Comparison of ENCODE assay signal across 38 cellular contexts in genomic region chr7:44341399-44341798, GRCh38. TPM values are rescaled to one million over a fixed set of nuclear protein-coding genes. Genes with fewer than 3 reads are reported as not detected.
A peak's percentile ranks its signal among the peaks of the same experiment; 100 is the strongest.
DNase-seq lines count a peak whose midpoint lies in the region; ATAC-seq, FAIRE-seq and TF ChIP-seq lines count a peak whose summit lies in the region.
"Had no signal": no experiment of that assay in that cellular context is flagged by ENCODE, and none has a peak within 500 bp of the region (broad histone marks: within the 10 kb centered on the region; RNA-seq: fewer than 3 reads in every experiment).

No MANE protein-coding gene starts in this region.

- no peaks in the 10 kb centered on the region for H3K79me1 ChIP-seq in IMR-90 (ENCODE audit: low read depth in 1 of 2, low read length in 2 of 2)

- H3K4ac ChIP-seq in IMR-90 (ENCODE audit: low read depth, low read length) = no peak overlapping the region

- H3K4me2 ChIP-seq in HepG2 (ENCODE audit: low read depth, low read length) (no peak overlapping the region), IMR-90 (ENCODE audit: low read depth, low read length) (no peak overlapping the region), K562 (ENCODE audit: insufficient read depth, low read length) (no peak overlapping the region)
- H3K4me2 ChIP-seq: A549; BLaER1; BLaER1 treated with 17β-estradiol and CSF1 and Interleukin-3, amounts not matched to agents 10 nM and 100 nM had no signal

- H3K9me3 ChIP-seq in HepG2 (ENCODE audit: low read length) (no peaks in the 10 kb centered on the region), right lobe of liver (no peaks in the 10 kb centered on the region), HEK293 (ENCODE audit: control insufficient read depth, insufficient read depth, low read depth, low read length) (no peaks in the 10 kb centered on the region), IMR-90 (ENCODE audit: control insufficient read depth, insufficient read depth, low read length) (peaks cover 7% of the 10 kb centered on the region), K562 (replicated peaks; ENCODE audit: control insufficient read depth, insufficient read depth, low read depth, low read length) (peaks cover 3% of the 10 kb centered on the region; the same call in 1 of the 2 replicates)
- H3K9me3 ChIP-seq: BE2C had no signal

- H3K79me2 ChIP-seq in HepG2 (ENCODE audit: insufficient read depth, low read length) = no peaks in the 10 kb centered on the region
- no peaks in the 10 kb centered on the region for H3K79me2 ChIP-seq in K562 (ENCODE audit: control insufficient read depth, insufficient read depth, low read length)

- H4K8ac ChIP-seq in IMR-90 (ENCODE audit: low read depth in 2 of 2, low read length in 2 of 2) = no peak overlapping the region

- H2AFZ ChIP-seq in HepG2 (ENCODE audit: low read length) (no peak overlapping the region), IMR-90 (replicated peaks; ENCODE audit: low read length, poor library complexity) (no peak overlapping the region), K562 (ENCODE audit: low read depth, low read length) (no peak overlapping the region)

- no peak overlapping the region for H2BK20ac ChIP-seq in IMR-90 (ENCODE audit: low read depth, low read length)

- H4K5ac ChIP-seq in IMR-90 (ENCODE audit: low read depth, low read length) = no peak overlapping the region

- no TSS peak for BruUV-seq in HepG2 (replicated peaks; lab: Mats Ljungman, UMichigan)
- no TSS peak for BruUV-seq in IMR-90 (replicated peaks; lab: Mats Ljungman, UMichigan)
- BruUV-seq in K562 (replicated peaks; lab: Mats Ljungman, UMichigan) = no TSS peak

- dilution Hi-C loops in IMR-90 (cut with HindIII; ENCODE audit: low sequenced_read_pairs, unreplicated experiment) = no loop called here

- no peak for TF ChIP-seq RAD21 in HepG2 (CRISPR knock-in tag; IDR thresholded peaks at IDR 0.05)
- no peak for TF ChIP-seq RAD21 in IMR-90 (IDR thresholded peaks at IDR 0.05; ENCODE audit: low read length)
- no peak for TF ChIP-seq RAD21 in K562 (CRISPR knock-in tag; conservative IDR thresholded peaks at IDR 0.05 in 1 of 2, IDR thresholded peaks at IDR 0.05 in 1 of 2)

- H3K36me3 ChIP-seq in HepG2 (replicated peaks in 1 of 2; ENCODE audit: control insufficient read depth in 1 of 2, insufficient read depth in 2 of 2, low read length in 2 of 2) (no peaks in the 10 kb centered on the region), right lobe of liver (no peaks in the 10 kb centered on the region), HEK293 (ENCODE audit: control insufficient read depth in 2 of 2, insufficient read depth in 1 of 2, low read length in 2 of 2) (no peaks in the 10 kb centered on the region), IMR-90 (ENCODE audit: control insufficient read depth, insufficient read depth, low read length) (no peaks in the 10 kb centered on the region), K562 (ENCODE audit: control insufficient read depth, insufficient read depth, low read length) (no peaks in the 10 kb centered on the region)
- H3K36me3 ChIP-seq: BE2C; BLaER1; BLaER1 treated with 17β-estradiol and CSF1 and Interleukin-3, amounts not matched to agents 10 nM and 100 nM had no signal

- H3K4me1 ChIP-seq in HepG2 (ENCODE audit: insufficient read depth, low read length) (no peaks in the 10 kb centered on the region), right lobe of liver (no peaks in the 10 kb centered on the region), HEK293 (ENCODE audit: control insufficient read depth, insufficient read depth, low read length) (no peaks in the 10 kb centered on the region), IMR-90 (ENCODE audit: control insufficient read depth, insufficient read depth, low read length) (no peaks in the 10 kb centered on the region), K562 (replicated peaks in 1 of 2; ENCODE audit: control insufficient read depth in 2 of 2, insufficient read depth in 2 of 2, low read length in 2 of 2) (no peaks in the 10 kb centered on the region)
- H3K4me1 ChIP-seq: A549, BE2C, BLaER1, Caco-2 had no signal

- no peak overlapping the region for H3K14ac ChIP-seq in IMR-90 (replicated peaks; ENCODE audit: low read depth, low read length)

- TF ChIP-seq EP300 in HepG2 (IDR thresholded peaks at IDR 0.05; ENCODE audit: low read depth in 2 of 2, low read length in 2 of 2) (no peak), HepG2 (CRISPR knock-in tag; IDR thresholded peaks at IDR 0.05; ENCODE audit: borderline replicate concordance) (no peak), K562 (IDR thresholded peaks at IDR 0.05; ENCODE audit: low read length) (no peak)

- no peak overlapping the region for H2AK9ac ChIP-seq in IMR-90 (replicated peaks; ENCODE audit: low read depth, low read length, poor library complexity)

- no peak overlapping the region for H2BK120ac ChIP-seq in IMR-90 (ENCODE audit: low read depth, low read length)

- CTCF ChIA-PET in HepG2 (lab: Yijun Ruan, JAX; ENCODE audit: low intra/inter-chr PET ratio, low total read pairs) (no interaction called here), HEK293 (lab: Yijun Ruan, JAX) (interaction anchor here (0.6 kb wide), 2 partner anchors 89 to 101 kb away, joined by 4 read pairs; no protein-coding TSS in a partner anchor), IMR-90 (lab: Yijun Ruan, JAX) (no interaction called here), K562 (lab: Yijun Ruan, JAX; ENCODE audit: low intra/inter-chr PET ratio) (no interaction called here)

- no peak overlapping the region for H3K23ac ChIP-seq in IMR-90 (ENCODE audit: low read depth, low read length)

- no peak overlapping the region for H4K91ac ChIP-seq in IMR-90 (ENCODE audit: insufficient read depth, low read depth, low read length)

- H3K27ac ChIP-seq in HepG2 (ENCODE audit: extremely low read length, insufficient read depth, low read length) (no peak overlapping the region), right lobe of liver (no peak overlapping the region), HEK293 (ENCODE audit: extremely low read depth, low read depth, low read length) (no peak overlapping the region), IMR-90 (ENCODE audit: insufficient read depth, low read length) (no peak overlapping the region), K562 (ENCODE audit: extremely low read depth, low read depth, low read length) (no peak overlapping the region)
- H3K27ac ChIP-seq: 22Rv1; A549; BLaER1; BLaER1 treated with 17β-estradiol and CSF1 and Interleukin-3, amounts not matched to agents 10 nM and 100 nM; C4-2B had no signal

- TF ChIP-seq CTCF in HepG2 (CRISPR knock-in tag; IDR thresholded peaks at IDR 0.05) (no peak), right lobe of liver (IDR thresholded peaks at IDR 0.05) (no peak), HEK293 (tag by site-specific recombination; IDR thresholded peaks at IDR 0.05) (no peak), IMR-90 (conservative IDR thresholded peaks at IDR 0.05; ENCODE audit: low read depth, low read length) (no peak), K562 (IDR thresholded peaks at IDR 0.05 in 2 of 3, conservative IDR thresholded peaks at IDR 0.05 in 1 of 3; ENCODE audit: insufficient read depth in 2 of 3, low read depth in 1 of 3, low read length in 3 of 3) (no peak)

- 11% methylated on average over 3 of the region's 3 CpGs for WGBS in HepG2 (ENCODE audit: low lambda C conversion rate)
- WGBS in right lobe of liver (ENCODE audit: insufficient coverage, low coverage, low lambda C conversion rate, missing lambda C conversion rate) = 74% methylated on average over 3 of the region's 3 CpGs
- 17% methylated on average over 1 of the region's 3 CpGs; no CpG with 5 or more reads in 1 of the 2 experiments for WGBS in IMR-90 (ENCODE audit: extremely low coverage in 2 of 2, insufficient read length in 1 of 2), 2 experiments
- WGBS in K562 (ENCODE audit: insufficient coverage, low coverage, missing lambda C conversion rate) = 2% methylated on average over 3 of the region's 3 CpGs

- H3K4me3 ChIP-seq in HepG2 (replicated peaks in 1 of 3; ENCODE audit: insufficient read depth in 1 of 3, low read depth in 2 of 3, low read length in 3 of 3) = no peak overlapping the region
- no peak overlapping the region for H3K4me3 ChIP-seq in right lobe of liver
- no peak overlapping the region for H3K4me3 ChIP-seq in HEK293 (ENCODE audit: low read depth, low read length)
- H3K4me3 ChIP-seq in IMR-90 (ENCODE audit: insufficient read depth, low read depth, low read length) = no peak overlapping the region
- H3K4me3 ChIP-seq in K562 = no peak overlapping the region
- H3K4me3 ChIP-seq: A549; BLaER1; BLaER1 treated with 17β-estradiol and CSF1 and Interleukin-3, amounts not matched to agents 10 nM and 100 nM had no signal

- H3K18ac ChIP-seq in IMR-90 (ENCODE audit: low read depth, low read length) = no peak overlapping the region

- in situ Hi-C loops in HepG2 (cut with HindIII; ENCODE audit: extremely low pct_ligation_motif_present, low pct_unique_long_range_greater_than_20kb) (no loop called here), IMR-90 (cut with MboI; ENCODE audit: low sequenced_read_pairs) (no loop called here), K562 (cut with MboI) (no loop called here)

- no peak overlapping the region for H2BK5ac ChIP-seq in IMR-90 (ENCODE audit: low read depth, low read length, poor library complexity, severe bottlenecking)

- H3K9me1 ChIP-seq in IMR-90 (ENCODE audit: insufficient read depth, low read length) = no peaks in the 10 kb centered on the region
- H3K9me1 ChIP-seq in K562 (ENCODE audit: control insufficient read depth, insufficient read depth, low read length) = no peaks in the 10 kb centered on the region

- FAIRE-seq in HepG2 (lab: Jason Lieb, UNC) = no peak
- FAIRE-seq in K562 (lab: Jason Lieb, UNC) = no peak
- FAIRE-seq: A204.1, A549, D721Med had no signal

- POLR2A ChIA-PET in HepG2 (lab: Yijun Ruan, JAX) = no interaction called here
- POLR2A ChIA-PET in HEK293 (lab: Yijun Ruan, JAX) = no interaction called here
- POLR2A ChIA-PET in IMR-90 (lab: Charles Lee; ENCODE audit: unreplicated experiment) = no interaction called here
- POLR2A ChIA-PET in K562 (lab: Yijun Ruan, JAX) = interaction anchor here (0.7 to 1.0 kb wide), 3 partner anchors 9 to 666 kb away, joined by 3 to 4 read pairs (median 3); no protein-coding TSS in a partner anchor

- H3K27me3 ChIP-seq in HepG2 (ENCODE audit: control insufficient read depth in 1 of 2, insufficient read depth in 2 of 2, low read length in 2 of 2) (peaks cover under 1 to 3% of the 10 kb centered on the region in 2 experiments; a peak in 3 of 5 replicates), right lobe of liver (no peaks in the 10 kb centered on the region), IMR-90 (ENCODE audit: control insufficient read depth, insufficient read depth, low read length) (peaks cover 22% of the 10 kb centered on the region), K562 (ENCODE audit: control insufficient read depth in 2 of 2, insufficient read depth in 2 of 2, low read length in 2 of 2) (peaks cover 5 to 6% of the 10 kb centered on the region in 2 experiments; a peak in 4 of 5 replicates)
- H3K27me3 ChIP-seq: BE2C; BLaER1; BLaER1 treated with 17β-estradiol and CSF1 and Interleukin-3, amounts not matched to agents 10 nM and 100 nM had no signal

- no peak overlapping the region for H3K9ac ChIP-seq in HepG2 (ENCODE audit: insufficient read depth, low read depth, low read length)
- no peak overlapping the region for H3K9ac ChIP-seq in IMR-90 (ENCODE audit: low read depth, low read length)
- H3K9ac ChIP-seq in K562 (ENCODE audit: insufficient read depth in 1 of 2, low read depth in 2 of 2, low read length in 2 of 2) = no peak overlapping the region
- H3K9ac ChIP-seq: BLaER1; BLaER1 treated with 17β-estradiol and CSF1 and Interleukin-3, amounts not matched to agents 10 nM and 100 nM had no signal

- H4K20me1 ChIP-seq in HepG2 (ENCODE audit: insufficient read depth, low read length) = no peaks in the 10 kb centered on the region
- no peaks in the 10 kb centered on the region for H4K20me1 ChIP-seq in IMR-90 (ENCODE audit: insufficient read depth, low read length)
- no peaks in the 10 kb centered on the region for H4K20me1 ChIP-seq in K562 (replicated peaks; ENCODE audit: control insufficient read depth, insufficient read depth, low read length)
- H4K20me1 ChIP-seq: BLaER1; BLaER1 treated with 17β-estradiol and CSF1 and Interleukin-3, amounts not matched to agents 10 nM and 100 nM had no signal

- intact Hi-C loops in HepG2 (cut with micrococcal nuclease; ENCODE audit: unreplicated experiment) = no loop called here
- intact Hi-C loops in right lobe of liver (cut with DNase I) = no loop called here
- intact Hi-C loops in IMR-90 (cut with micrococcal nuclease) = no loop called here
- intact Hi-C loops in K562 (cut with micrococcal nuclease) = no loop called here

- H2BK15ac ChIP-seq in IMR-90 (ENCODE audit: low read depth, low read length) = no peak overlapping the region

- no peak for ATAC-seq in HepG2
- no peak for ATAC-seq in right lobe of liver
- ATAC-seq in IMR-90 (ENCODE audit: low read depth) = no peak
- no peak for ATAC-seq in K562
- ATAC-seq in GM21619 (IDR thresholded peaks at IDR 0.05; ENCODE audit: unreplicated experiment) = no peak
- no peak for ATAC-seq in GM18519 (IDR thresholded peaks at IDR 0.05; ENCODE audit: low FRiP score, unreplicated experiment)
- ATAC-seq: A549; CD8-positive, alpha-beta T cell had no signal

- H2AK5ac ChIP-seq in IMR-90 (ENCODE audit: low read depth, low read length) = no peak overlapping the region

- no peak for TF ChIP-seq POLR2A in HepG2 (IDR thresholded peaks at IDR 0.05; ENCODE audit: insufficient read depth in 1 of 2, low read depth in 2 of 2, low read length in 2 of 2)
- no peak for TF ChIP-seq POLR2A in right lobe of liver (IDR thresholded peaks at IDR 0.05)
- no peak for TF ChIP-seq POLR2A in IMR-90 (IDR thresholded peaks at IDR 0.05; ENCODE audit: low read depth, low read length)
- TF ChIP-seq POLR2A in K562 (conservative IDR thresholded peaks at IDR 0.05) = no peak

- DNase-seq in HepG2 (ENCODE audit: low spot score) (no peak), right lobe of liver (no peak), IMR-90 (no peak), K562 (ENCODE audit: extremely low read depth in 1 of 4, low spot score in 3 of 4) (no peak), NCI-H2107 (lab: John Stamatoyannopoulos, UW) (no peak)
- DNase-seq: 8988T; ACHN; AML-193; BE2C; C1 segment of cervical spinal cord; Caco-2; Calu3; CD4-positive, alpha-beta memory T cell; CD4-positive, alpha-beta T cell; CD4-positive, CD25-positive, alpha-beta regulatory T cell; CD8-positive, alpha-beta memory T cell; CD8-positive, alpha-beta T cell; COR-L47; DMS 273 treated with DMSO at 0.1 percent for 48 hours; DMS153; DMS53; DMS79; DMS79 treated with DMSO at 0.1 percent for 48 hours; DND-41; EL had no signal

- H3K56ac ChIP-seq in IMR-90 (ENCODE audit: extremely low read depth, insufficient read depth, low read length) = 0 out of 2 replicates have a peak overlapping the region, but pooled peaks have one; percentile 17

RNA-seq across cellular contexts. Expression of gene CAMK2B, which starts 16.0 kb away (rescaled TPM):
- total RNA-seq in HepG2 (2016; rRNA removed; fragmentation: Illumina TruSeq; extraction: Trizol) = 0.13 and 0.27 TPM in 2 replicates
- total RNA-seq in HepG2 (2016; cell fraction: cytosol; rRNA removed; fragmentation: Illumina TruSeq; extraction: Trizol; ENCODE audit: low read depth) = not detected in 2 replicates
- total RNA-seq in HepG2 (2016; cell fraction: insoluble cytoplasmic fraction; rRNA removed; fragmentation: Illumina TruSeq; extraction: Trizol) = 0.06 and 0.19 TPM in 2 replicates
- total RNA-seq in HepG2 (2016; cell fraction: membrane; rRNA removed; fragmentation: Illumina TruSeq; extraction: Trizol) = 0.21 TPM in 1 of 2 replicates, not detected in the other
- total RNA-seq in HepG2 (2016; cell fraction: nucleus; rRNA removed; fragmentation: Illumina TruSeq; extraction: Trizol) = 0.09 TPM in 1 of 2 replicates, not detected in the other
- polyA plus RNA-seq in HepG2 (2011; rRNA removed) = 0.20 and 0.48 TPM in 2 replicates
- polyA plus RNA-seq in HepG2 (2011; cell fraction: cytosol; rRNA removed) = 0.09 and 0.39 TPM in 2 replicates
- polyA plus RNA-seq in HepG2 (2011; cell fraction: nucleus; rRNA removed) = 0.10 and 0.19 TPM in 2 replicates
- 0.09 TPM in 1 of 2 replicates, not detected in the other for polyA plus RNA-seq in HepG2 (2012)
- 0.18 TPM in 1 of 2 replicates, not detected in the other for polyA plus RNA-seq in HepG2 (2016; cell fraction: cytosol; fragmentation: Illumina TruSeq; extraction: Trizol; ENCODE audit: low read depth)
- polyA plus RNA-seq in HepG2 (2016; cell fraction: insoluble cytoplasmic fraction; fragmentation: Illumina TruSeq; extraction: Trizol; ENCODE audit: low read depth) = 0.43 and 0.62 TPM in 2 replicates
- 0.30 TPM in 1 of 2 replicates, not detected in the other for polyA plus RNA-seq in HepG2 (2016; cell fraction: membrane; fragmentation: Illumina TruSeq; extraction: Trizol; ENCODE audit: low read depth)
- not detected in 2 replicates for polyA plus RNA-seq in HepG2 (2016; cell fraction: nucleus; fragmentation: Illumina TruSeq; extraction: Trizol; ENCODE audit: insufficient read depth, low read depth)
- polyA minus RNA-seq in HepG2 (2011; rRNA and poly(A)+ RNA removed; ENCODE audit: low replicate concordance) = 0.04 and 0.56 TPM in 2 replicates
- polyA minus RNA-seq in HepG2 (2011; cell fraction: cytosol; rRNA and poly(A)+ RNA removed) = not detected in 2 replicates
- polyA minus RNA-seq in HepG2 (2011; cell fraction: nucleus; rRNA and poly(A)+ RNA removed) = not detected in 2 replicates
- 1 to 10 TPM; 2.1 to 5.1 (median 3.3) TPM for total RNA-seq in right lobe of liver
- total RNA-seq in IMR-90 (2012; rRNA removed) = 0.18 and 0.28 TPM in 2 replicates
- polyA plus RNA-seq in IMR-90 (2012; rRNA removed) = 0.14 and 0.36 TPM in 2 replicates
- 0.11 and 0.74 TPM in 2 replicates for polyA plus RNA-seq in IMR-90 (2012; cell fraction: cytosol; rRNA removed)
- 0.57 and 1.0 TPM in 2 replicates for polyA plus RNA-seq in IMR-90 (2012; cell fraction: nucleus; rRNA removed; ENCODE audit: low replicate concordance)
- total RNA-seq in K562 (2011; cell fraction: chromatin; rRNA removed; ENCODE audit: low replicate concordance) = 0.23 TPM in 1 of 2 replicates, not detected in the other
- 0.26 and 0.50 TPM in 2 replicates for total RNA-seq in K562 (2011; cell fraction: nucleolus; rRNA removed)
- total RNA-seq in K562 (2011; cell fraction: nucleoplasm; rRNA removed) = not detected in 2 replicates
- 0.09 and 0.16 TPM in 2 replicates for total RNA-seq in K562 (2014; rRNA removed)
- not detected in 2 replicates for total RNA-seq in K562 (2014; rRNA removed; fragmentation: Illumina TruSeq; extraction: Trizol)
- total RNA-seq in K562 (2015; rRNA removed; fragmentation: Illumina TruSeq; extraction: Trizol) = 0.04 TPM in 2 replicates
- 0.29 TPM in 1 of 2 replicates, not detected in the other for total RNA-seq in K562 (2021)
- polyA plus RNA-seq in K562 (2011; rRNA removed) = 0.04 and 0.12 TPM in 2 replicates
- polyA plus RNA-seq in K562 (2011; cell fraction: cytosol; rRNA removed) = 0.04 and 0.13 TPM in 2 replicates
- polyA plus RNA-seq in K562 (2011; cell fraction: nucleus; rRNA removed) = 0.10 and 0.18 TPM in 2 replicates
- polyA plus RNA-seq in K562 (2012) = 0.09 and 0.18 TPM in 2 replicates
- polyA plus RNA-seq in K562 (2014; fragmentation: Illumina TruSeq; extraction: Trizol) = 0.07 and 0.10 TPM in 2 replicates
- polyA plus RNA-seq in K562 (2014; fragmentation: Nextera tagmentation; extraction: Ambion mirVana) = not detected
- polyA plus RNA-seq in K562 (2014; rRNA removed) = 0.05 and 0.08 TPM in 2 replicates
- not detected in 2 replicates for polyA minus RNA-seq in K562 (2011; rRNA and poly(A)+ RNA removed)
- not detected in 2 replicates for polyA minus RNA-seq in K562 (2011; cell fraction: cytosol; rRNA and poly(A)+ RNA removed)
- not detected in 2 replicates for polyA minus RNA-seq in K562 (2011; cell fraction: nucleus; rRNA and poly(A)+ RNA removed)
- total RNA-seq: B cell; Caco-2; Calu3; CD4-positive, alpha-beta memory T cell; CD4-positive, alpha-beta T cell; CD4-positive, CD25-positive, alpha-beta regulatory T cell; CD8-positive, alpha-beta T cell had no signal
- polyA plus RNA-seq: AG04450; CD14-positive monocyte; CD4-positive, alpha-beta memory T cell; CD4-positive, CD25-positive, alpha-beta regulatory T cell; CD8-positive, alpha-beta memory T cell had no signal
